ENCODE assay signal across 8 cellular contexts in genomic region chr1:9721606-9722377, GRCh38.
A peak's percentile ranks its signal among the peaks of the same experiment; 100 is the strongest.
DNase-seq lines count a peak whose midpoint lies in the region; ATAC-seq and TF ChIP-seq lines count a peak whose summit lies in the region.

No MANE protein-coding gene starts in this region.

- H3K4me3 ChIP-seq in BJ (ENCODE audit: low read depth, low read length) (no peak overlapping the region), HL-60 (replicated peaks; ENCODE audit: insufficient read depth, low read length) (no peak overlapping the region), testis (no peak overlapping the region)

- H3K27me3 ChIP-seq in BJ (ENCODE audit: control insufficient read depth, insufficient read depth, low read length) = no peaks in the 10 kb centered on the region
- no peaks in the 10 kb centered on the region for H3K27me3 ChIP-seq in HL-60 (ENCODE audit: insufficient read depth, poor library complexity, severe bottlenecking)
- H3K27me3 ChIP-seq in testis = no peaks in the 10 kb centered on the region

- TF ChIP-seq CTCF in BJ (IDR thresholded peaks at IDR 0.05; ENCODE audit: insufficient read depth, low read depth, low read length) (peak; percentile 61), HL-60 (IDR thresholded peaks at IDR 0.05; ENCODE audit: insufficient read depth, low read length) (peak; percentile 15), testis (IDR thresholded peaks at IDR 0.05) (peak; percentile 43 to 66 (median 47))

- H3K36me3 ChIP-seq in BJ (ENCODE audit: control insufficient read depth, insufficient read depth, low read length) = peaks cover 49% of the 10 kb centered on the region
- no peaks in the 10 kb centered on the region for H3K36me3 ChIP-seq in testis (ENCODE audit: low read depth, missing control alignments)

- TF ChIP-seq POLR2A in testis (IDR thresholded peaks at IDR 0.05) = no peak

- ATAC-seq in GM19324 (IDR thresholded peaks at IDR 0.05; ENCODE audit: low FRiP score, unreplicated experiment) = no peak
- ATAC-seq in HG02571 (IDR thresholded peaks at IDR 0.05; ENCODE audit: unreplicated experiment) = no peak

- peaks cover 3% of the 10 kb centered on the region for H3K4me1 ChIP-seq in testis

- intact Hi-C loops in testis (cut with DNase I; ENCODE audit: low total_unique reads) = no loop called here

- DNase-seq in BJ (ENCODE audit: low read depth) (no peak), HL-60 (ENCODE audit: low read depth in 1 of 2, low spot score in 1 of 2) (no peak), midbrain (lab: John Stamatoyannopoulos, UW) (peak; percentile 11), testis (peak; percentile 46)
- peak; percentile 77 for DNase-seq in activated CD4-positive, CD25-positive, alpha-beta regulatory T cell treated with anti-CD3 and anti-CD28 coated beads, Interleukin-2, amount 50 U/mL, for 72 hours
- peak; percentile 72 for DNase-seq in central memory CD4-positive, alpha-beta T cell

- POLR2A ChIA-PET in BJ (lab: Charles Lee) = no interaction called here

- 68 to 95% methylated on average over 4 to 29 of the region's 29 CpGs for WGBS in testis, 2 donors

- no peak overlapping the region for H3K27ac ChIP-seq in HL-60 (replicated peaks)
- H3K27ac ChIP-seq in testis = no peak overlapping the region

- CTCF ChIA-PET in BJ (lab: Yijun Ruan, JAX) = interaction anchor here (0.8 to 3.8 kb wide), 12 partner anchors 9 to 156 kb away, joined by 3 to 18 read pairs (median 3); no protein-coding TSS in a partner anchor

- no peaks in the 10 kb centered on the region for H3K9me3 ChIP-seq in testis

Comparison
In these comparisons a context has a peak if more than half of its experiments do, and no peak if none do; other contexts are left out.
1. DNase-seq: peak in activated CD4-positive, CD25-positive, alpha-beta regulatory T cell treated with anti-CD3 and anti-CD28 coated beads, Interleukin-2, amount 50 U/mL, for 72 hours (single experiment), central memory CD4-positive, alpha-beta T cell (single experiment), midbrain (single experiment) and testis (single experiment); none in BJ (single experiment) and HL-60 (0 of 2).
2. Peak in every context shown above with its lines, with median percentiles within 50 percentile points of each other: CTCF ChIP-seq.